23 cellular contexts compared by ENCODE assay signal in the genomic region with DNA sequence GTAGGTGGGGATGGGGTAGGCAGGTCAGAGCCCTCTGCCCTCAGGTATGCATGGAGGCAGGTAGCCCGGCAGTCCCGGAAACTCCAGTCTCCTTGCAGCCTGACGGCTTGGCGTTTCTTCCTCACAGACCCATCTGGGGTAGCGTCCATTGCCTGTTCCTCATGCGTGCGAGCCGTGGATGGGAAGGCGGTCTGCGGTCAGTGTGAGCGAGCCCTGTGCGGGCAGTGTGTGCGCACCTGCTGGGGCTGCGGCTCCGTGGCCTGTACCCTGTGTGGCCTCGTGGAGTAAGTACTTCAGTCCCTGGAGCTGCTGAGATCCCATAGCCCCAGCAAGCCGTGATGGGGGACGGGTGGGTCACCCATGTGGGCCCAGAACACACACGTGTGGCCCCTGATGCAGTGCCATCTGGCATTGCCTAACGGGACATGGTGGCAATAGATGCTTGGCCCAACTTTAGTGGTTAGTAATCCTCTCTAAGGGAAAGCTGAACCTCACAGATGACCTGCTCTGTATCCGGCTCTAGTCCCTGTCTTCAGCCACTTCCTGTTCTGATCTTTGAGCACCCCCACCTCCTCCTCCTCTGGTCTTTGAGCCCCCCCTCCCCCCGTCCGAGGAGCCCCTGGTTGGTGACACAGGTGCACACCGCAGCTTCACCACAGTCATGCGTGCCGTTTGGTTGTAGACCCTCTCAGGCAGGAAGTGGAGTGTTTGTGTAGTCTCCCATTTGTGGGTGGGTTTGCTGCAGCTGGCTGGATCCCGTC. TPM values are rescaled to one million over a fixed set of nuclear protein-coding genes. Genes with fewer than 3 reads are reported as not detected.
A peak's percentile ranks its signal among the peaks of the same experiment; 100 is the strongest.
DNase-seq lines count a peak whose midpoint lies in the region; ATAC-seq, FAIRE-seq and TF ChIP-seq lines count a peak whose summit lies in the region.
"Had no signal": no experiment of that assay in that cellular context is flagged by ENCODE, and none has a peak within 500 bp of the region (broad histone marks: within the 10 kb centered on the region; RNA-seq: fewer than 3 reads in every experiment).

No MANE protein-coding gene starts in this region.

- FAIRE-seq in GM12878 (lab: Jason Lieb, UNC), result no peak
- FAIRE-seq: endothelial cell of umbilical vein had no signal

- CTCF ChIA-PET in activated naive CD4-positive, alpha-beta T cell treated with anti-CD3 and anti-CD28 coated beads, Interleukin-2, amount 10 ng/mL, durations not matched to agents 7 days and 5 days (lab: Charles Lee), result interaction anchor here (1.0 to 1.4 kb wide), 3 partner anchors 10 to 69 kb away, joined by 3 to 4 read pairs (median 4); no protein-coding TSS in a partner anchor
- CTCF ChIA-PET in GM12878 (lab: Yijun Ruan, JAX), result interaction anchor here (0.9 kb wide), 1 partner anchor 69 kb away, joined by 3 read pairs; no protein-coding TSS in a partner anchor

- no peaks in the 10 kb centered on the region for H3K9me3 Mint-ChIP-seq in activated naive CD4-positive, alpha-beta T cell treated with anti-CD3 and anti-CD28 coated beads, Interleukin-2, amount 10 ng/mL, durations not matched to agents 7 days and 5 days
- H3K9me3 Mint-ChIP-seq in stimulated activated naive CD8-positive, alpha-beta T cell treated with anti-CD3 and anti-CD28 coated beads, Interleukin-15, amount 100 ng/mL, for 72 hours, result no peaks in the 10 kb centered on the region
- H3K9me3 Mint-ChIP-seq: WTC11 had no signal

- no peak; the same call in 1 of the 2 replicates for TF ChIP-seq POLR2A in GM12878 (IDR thresholded peaks at IDR 0.05; ENCODE audit: low read depth, low read length)

- 84% methylated on average over 27 of the region's 27 CpGs for WGBS in GM12878 (ENCODE audit: insufficient coverage, insufficient replicate concordance, low lambda C conversion rate, missing lambda C conversion rate)
- 76 to 86% (median 82%) methylated on average over 27 of the region's 27 CpGs for WGBS in psoas muscle, 3 donors

- H3K27ac Mint-ChIP-seq in activated naive CD4-positive, alpha-beta T cell treated with anti-CD3 and anti-CD28 coated beads, Interleukin-2, amount 10 ng/mL, durations not matched to agents 7 days and 5 days, result peak overlapping the region; percentile 75
- H3K27ac Mint-ChIP-seq in stimulated activated naive CD8-positive, alpha-beta T cell treated with anti-CD3 and anti-CD28 coated beads, Interleukin-15, amount 100 ng/mL, for 72 hours, result peak overlapping the region; percentile 78 to 81
- H3K27ac Mint-ChIP-seq: WTC11 had no signal

- no peaks in the 10 kb centered on the region for H3K9me3 ChIP-seq in KOPT-K1 (ENCODE audit: insufficient read depth, low read length, poor library complexity, severe bottlenecking)
- H3K9me3 ChIP-seq in GM12878 (replicated peaks; ENCODE audit: control insufficient read depth, insufficient read depth, low read length), result no peaks in the 10 kb centered on the region
- no peaks in the 10 kb centered on the region for H3K9me3 ChIP-seq in psoas muscle
- H3K9me3 ChIP-seq: heart left ventricle, left ventricle myocardium inferior, mucosa of descending colon, SJCRH30 had no signal

- no peaks in the 10 kb centered on the region for H4K20me1 ChIP-seq in GM12878 (ENCODE audit: control insufficient read depth, insufficient read depth)

- intact Hi-C loops in GM12878 (cut with micrococcal nuclease; ENCODE audit: unreplicated experiment), result no loop called here
- intact Hi-C loops in psoas muscle (cut with DNase I), result loop anchor here in 1 of 2 donors (5.0 kb wide), 1 partner anchor 41 kb away; a partner anchor contains a TSS

- no peaks in the 10 kb centered on the region for H3K27me3 ChIP-seq in GM12878 (replicated peaks in 1 of 2; ENCODE audit: control insufficient read depth in 2 of 2, insufficient read depth in 2 of 2, low read length in 1 of 2)
- H3K27me3 ChIP-seq in psoas muscle (ENCODE audit: insufficient read depth in 3 of 3, low read length in 2 of 3), result no peaks in the 10 kb centered on the region
- H3K27me3 ChIP-seq: heart left ventricle, SJCRH30 had no signal

- in situ Hi-C loops in GM12878 (cut with MboI), result no loop called here

- peak overlapping the region; percentile 99 for H3K27ac ChIP-seq in KOPT-K1 (ENCODE audit: low read depth, low read length, poor library complexity, severe bottlenecking)
- H3K27ac ChIP-seq in GM12878 (ENCODE audit: control insufficient read depth, insufficient read depth), result no peak overlapping the region
- no peak overlapping the region for H3K27ac ChIP-seq in psoas muscle
- H3K27ac ChIP-seq: heart left ventricle, left ventricle myocardium inferior, PC-9, SJCRH30 had no signal

- H3K4me2 ChIP-seq in GM12878 (ENCODE audit: control insufficient read depth, insufficient read depth), result peak overlapping the region; percentile 44
- H3K4me2 ChIP-seq: PC-9 had no signal

- no peaks in the 10 kb centered on the region for H3K27me3 Mint-ChIP-seq in activated naive CD4-positive, alpha-beta T cell treated with anti-CD3 and anti-CD28 coated beads, Interleukin-2, amount 10 ng/mL, durations not matched to agents 7 days and 5 days
- H3K27me3 Mint-ChIP-seq in stimulated activated naive CD8-positive, alpha-beta T cell treated with anti-CD3 and anti-CD28 coated beads, Interleukin-15, amount 100 ng/mL, for 72 hours, result no peaks in the 10 kb centered on the region

- H3K79me2 ChIP-seq in GM12878 (ENCODE audit: control insufficient read depth, insufficient read depth, low read length), result peaks cover 31% of the 10 kb centered on the region

- peaks cover 30% of the 10 kb centered on the region for H3K36me3 Mint-ChIP-seq in activated naive CD4-positive, alpha-beta T cell treated with anti-CD3 and anti-CD28 coated beads, Interleukin-2, amount 10 ng/mL, durations not matched to agents 7 days and 5 days

- TF ChIP-seq EP300 in GM12878 (IDR thresholded peaks at IDR 0.05; ENCODE audit: borderline replicate concordance in 1 of 2, control insufficient read depth in 1 of 2, low read depth in 2 of 2, low read length in 2 of 2), result no peak

- DNase-seq in activated naive CD4-positive, alpha-beta T cell treated with anti-CD3 and anti-CD28 coated beads, Interleukin-2, amount 10 ng/mL, durations not matched to agents 7 days and 5 days, result peak; percentile 40
- DNase-seq in activated naive CD4-positive, alpha-beta T cell treated with Interleukin-2 at 50 U/mL for 16 hours, result no peak
- no peak for DNase-seq in GM12878 (ENCODE audit: low read depth, low spot score)
- no peak for DNase-seq in stimulated activated naive CD8-positive, alpha-beta T cell treated with anti-CD3 and anti-CD28 coated beads, Interleukin-15, amount 100 ng/mL, for 72 hours
- DNase-seq in psoas muscle, result no peak
- DNase-seq in DMS 273 treated with DMSO at 0.1 percent for 48 hours (lab: John Stamatoyannopoulos, UW), result no peak
- DNase-seq: activated effector memory CD4-positive, alpha-beta T cell treated with anti-CD3 and anti-CD28 coated beads, Interleukin-2, amount 50 U/mL, for 16 hours; dermis blood vessel endothelial cell; DMS153; GDM1; KG1; left ventricle myocardium inferior; mucosa of descending colon; NCI-H2029; NCI-H345; PC-9; SJCRH30 had no signal

- SMC1A ChIA-PET in GM12878 (lab: Charles Lee; ENCODE audit: uncharacterized antibody, unreplicated experiment), result interaction anchor here (1.0 kb wide), 1 partner anchor 111 kb away, joined by 3 read pairs; no protein-coding TSS in a partner anchor

- no peak overlapping the region for H3K4me3 Mint-ChIP-seq in activated naive CD4-positive, alpha-beta T cell treated with anti-CD3 and anti-CD28 coated beads, Interleukin-2, amount 10 ng/mL, durations not matched to agents 7 days and 5 days
- peak overlapping the region in 1 of 2 donors; percentile 70 for H3K4me3 Mint-ChIP-seq in stimulated activated naive CD8-positive, alpha-beta T cell treated with anti-CD3 and anti-CD28 coated beads, Interleukin-15, amount 100 ng/mL, for 72 hours
- H3K4me3 Mint-ChIP-seq: CD14-positive monocyte, WTC11 had no signal

- peaks cover 45% of the 10 kb centered on the region for H3K4me1 Mint-ChIP-seq in activated naive CD4-positive, alpha-beta T cell treated with anti-CD3 and anti-CD28 coated beads, Interleukin-2, amount 10 ng/mL, durations not matched to agents 7 days and 5 days
- peaks cover 50% of the 10 kb centered on the region for H3K4me1 Mint-ChIP-seq in stimulated activated naive CD8-positive, alpha-beta T cell treated with anti-CD3 and anti-CD28 coated beads, Interleukin-15, amount 100 ng/mL, for 72 hours

- H3K36me3 ChIP-seq in KOPT-K1 (ENCODE audit: insufficient read depth, low read length), result peaks cover 75% of the 10 kb centered on the region
- peaks cover 2 to 18% of the 10 kb centered on the region in 2 experiments; a peak in 3 of 4 replicates for H3K36me3 ChIP-seq in GM12878 (ENCODE audit: control insufficient read depth in 2 of 2, insufficient read depth in 2 of 2, low read length in 1 of 2)
- peaks cover 0 to 45% of the 10 kb centered on the region in 2 donors for H3K36me3 ChIP-seq in psoas muscle (ENCODE audit: insufficient read depth in 1 of 2, low read depth in 1 of 2)

- TF ChIP-seq RAD21 in GM12878 (IDR thresholded peaks at IDR 0.05; ENCODE audit: insufficient read depth, low read depth, low read length), result no peak

- POLR2A ChIA-PET in GM12878 (lab: Charles Lee), result no interaction called here

- ATAC-seq in GM12878, result no peak
- ATAC-seq in stimulated activated naive CD8-positive, alpha-beta T cell treated with anti-CD3 and anti-CD28 coated beads, Interleukin-15, amount 100 ng/mL, for 72 hours, result no peak
- no peak for ATAC-seq in psoas muscle
- no peak for ATAC-seq in HG03378 (IDR thresholded peaks at IDR 0.05; ENCODE audit: unreplicated experiment)
- ATAC-seq: heart left ventricle, mucosa of descending colon, WTC11 had no signal

- TF ChIP-seq CTCF in GM12878 (IDR thresholded peaks at IDR 0.05 in 2 of 3, conservative IDR thresholded peaks at IDR 0.05 in 1 of 3; ENCODE audit: control insufficient read depth in 2 of 3, extremely low read depth in 1 of 3, insufficient read depth in 1 of 3, low read depth in 3 of 3, low read length in 3 of 3) (no peak), psoas muscle (IDR thresholded peaks at IDR 0.05) (no peak)

- peaks cover 17% of the 10 kb centered on the region for H3K4me1 ChIP-seq in GM12878 (ENCODE audit: control insufficient read depth, insufficient read depth, low read length)
- peaks cover 45% of the 10 kb centered on the region for H3K4me1 ChIP-seq in psoas muscle

- H3K4me3 ChIP-seq in GM12878 (0 out of 2 replicates have a peak overlapping the region, but pooled peaks have one; percentile 27), psoas muscle (no peak overlapping the region)
- H3K4me3 ChIP-seq: heart left ventricle, left ventricle myocardium inferior, mucosa of descending colon, PC-9, SJCRH30 had no signal

- H2AFZ ChIP-seq in GM12878 (ENCODE audit: control insufficient read depth, low read depth, low read length), result no peak overlapping the region
- H2AFZ ChIP-seq: PC-9 had no signal

- peak overlapping the region; percentile 15; the same call in 1 of the 2 replicates for H3K9ac ChIP-seq in GM12878 (ENCODE audit: control insufficient read depth, insufficient read depth, low read length)

- RAD21 ChIA-PET in GM12878 (lab: Charles Lee; ENCODE audit: unreplicated experiment), result no interaction called here

- BruUV-seq in GM12878 (replicated peaks; lab: Mats Ljungman, UMichigan), result no TSS peak

RNA-seq across cellular contexts. Expression of a gene that starts 3.7 kb away (rescaled TPM):
- total RNA-seq in GM12878 (2013; cell fraction: nucleolus; rRNA removed), result 37.5 and 51.8 TPM in 2 replicates
- total RNA-seq in GM12878 (2014; rRNA removed) (182 and 197 TPM in 2 replicates), GM12878 (2014; rRNA removed; fragmentation: Illumina TruSeq; extraction: Trizol) (18.8 and 26.6 TPM in 2 replicates), GM12878 (2021) (128 and 137 TPM in 2 replicates), psoas muscle (100 to 1,000 TPM in 1 of 4 donors, 10 to 100 TPM in 3; 55.8 to 105 (median 84.5) TPM)
- 32.1 TPM for polyA plus RNA-seq in GM12878 (2011; ENCODE audit: low read depth)
- polyA plus RNA-seq in GM12878 (2011; rRNA removed) (29.6 and 75.5 TPM in 2 replicates), GM12878 (2014; fragmentation: Illumina TruSeq; extraction: Trizol) (4.0 and 7.6 TPM in 2 replicates), GM12878 (2014; fragmentation: Nextera tagmentation; extraction: Ambion mirVana) (10 to 100 TPM in 1 of 2 experiments, 1 to 10 TPM in 1; 4.6 to 30.6 TPM), GM12878 (2014; rRNA removed) (173 and 207 TPM in 2 replicates), GM12878 (2016; fragmentation: Nextera tagmentation; extraction: Ambion mirVana) (100 to 1,000 TPM; 270 to 282 TPM), psoas muscle (100 to 1,000 TPM; 147 to 233 (median 233) TPM)
- 159 and 299 TPM in 2 replicates for polyA plus RNA-seq in GM12878 (2011; cell fraction: cytosol; rRNA removed)
- polyA plus RNA-seq in GM12878 (2011; cell fraction: nucleus; rRNA removed), result 166 and 180 TPM in 2 replicates
- polyA plus RNA-seq in GM12878 (2012), result 63.7 and 67.4 TPM in 2 replicates
- 23.3 and 46.5 TPM in 2 replicates for polyA minus RNA-seq in GM12878 (2011; rRNA and poly(A)+ RNA removed)
- 29.1 and 29.4 TPM in 2 replicates for polyA minus RNA-seq in GM12878 (2011; cell fraction: cytosol; rRNA and poly(A)+ RNA removed)
- polyA minus RNA-seq in GM12878 (2011; cell fraction: nucleus; rRNA and poly(A)+ RNA removed), result 18.7 and 28.8 TPM in 2 replicates

RNA-seq across cellular contexts. Expression of a gene that starts 32.6 kb away (rescaled TPM):
- 0.96 TPM in 1 of 2 replicates, not detected in the other for total RNA-seq in GM12878 (2013; cell fraction: nucleolus; rRNA removed)
- total RNA-seq in GM12878 (2014; rRNA removed), result not detected in 2 replicates
- total RNA-seq in GM12878 (2014; rRNA removed; fragmentation: Illumina TruSeq; extraction: Trizol), result not detected in 2 replicates
- total RNA-seq in GM12878 (2021), result 0.28 TPM in 1 of 2 replicates, not detected in the other
- polyA plus RNA-seq in GM12878 (2011; ENCODE audit: low read depth), result not detected
- 0.19 and 0.39 TPM in 2 replicates for polyA plus RNA-seq in GM12878 (2011; rRNA removed)
- polyA plus RNA-seq in GM12878 (2011; cell fraction: cytosol; rRNA removed), result 0.08 and 0.21 TPM in 2 replicates
- polyA plus RNA-seq in GM12878 (2011; cell fraction: nucleus; rRNA removed), result 0.87 and 1.3 TPM in 2 replicates
- polyA plus RNA-seq in GM12878 (2012), result 0.22 and 0.65 TPM in 2 replicates
- polyA plus RNA-seq in GM12878 (2014; fragmentation: Illumina TruSeq; extraction: Trizol), result 0.12 TPM in 1 of 2 replicates, not detected in the other
- polyA plus RNA-seq in GM12878 (2014; fragmentation: Nextera tagmentation; extraction: Ambion mirVana), result under 1 TPM in 1 of 2 experiments, not detected in 1; 0.11 TPM
- 0.45 TPM in 1 of 2 replicates, not detected in the other for polyA plus RNA-seq in GM12878 (2014; rRNA removed)
- polyA plus RNA-seq in GM12878 (2016; fragmentation: Nextera tagmentation; extraction: Ambion mirVana), result not detected
- 0.10 TPM in 1 of 2 replicates, not detected in the other for polyA minus RNA-seq in GM12878 (2011; rRNA and poly(A)+ RNA removed)
- not detected in 2 replicates for polyA minus RNA-seq in GM12878 (2011; cell fraction: cytosol; rRNA and poly(A)+ RNA removed)
- polyA minus RNA-seq in GM12878 (2011; cell fraction: nucleus; rRNA and poly(A)+ RNA removed), result 0.38 TPM in 1 of 2 replicates, not detected in the other
- 100 to 1,000 TPM; 201 to 359 (median 278) TPM for total RNA-seq in psoas muscle
- 100 to 1,000 TPM; 187 to 394 (median 300) TPM for polyA plus RNA-seq in psoas muscle

RNA-seq across cellular contexts. Expression of a gene that starts 38.9 kb away (rescaled TPM):
- total RNA-seq in GM12878 (2013; cell fraction: nucleolus; rRNA removed), result 49.2 and 56.5 TPM in 2 replicates
- total RNA-seq in GM12878 (2014; rRNA removed), result 70.8 and 83.6 TPM in 2 replicates
- 55.9 and 62.4 TPM in 2 replicates for total RNA-seq in GM12878 (2014; rRNA removed; fragmentation: Illumina TruSeq; extraction: Trizol)
- total RNA-seq in GM12878 (2021), result 102 and 110 TPM in 2 replicates
- polyA plus RNA-seq in GM12878 (2011; ENCODE audit: low read depth), result 19.1 TPM
- 44.8 and 70.3 TPM in 2 replicates for polyA plus RNA-seq in GM12878 (2011; rRNA removed)
- 99.2 and 131 TPM in 2 replicates for polyA plus RNA-seq in GM12878 (2011; cell fraction: cytosol; rRNA removed)
- polyA plus RNA-seq in GM12878 (2011; cell fraction: nucleus; rRNA removed), result 234 and 307 TPM in 2 replicates
- 50.8 and 57.6 TPM in 2 replicates for polyA plus RNA-seq in GM12878 (2012)
- 19.3 and 55.4 TPM in 2 replicates for polyA plus RNA-seq in GM12878 (2014; fragmentation: Illumina TruSeq; extraction: Trizol)
- 1 to 10 TPM in 1 of 2 experiments, under 1 TPM in 1; 0.63 to 1.4 TPM for polyA plus RNA-seq in GM12878 (2014; fragmentation: Nextera tagmentation; extraction: Ambion mirVana)
- polyA plus RNA-seq in GM12878 (2014; rRNA removed), result 92.3 and 101 TPM in 2 replicates
- 1 to 10 TPM; 9.0 to 9.2 TPM for polyA plus RNA-seq in GM12878 (2016; fragmentation: Nextera tagmentation; extraction: Ambion mirVana)
- polyA minus RNA-seq in GM12878 (2011; rRNA and poly(A)+ RNA removed), result 64.3 and 96.2 TPM in 2 replicates
- polyA minus RNA-seq in GM12878 (2011; cell fraction: cytosol; rRNA and poly(A)+ RNA removed), result 42.0 and 48.6 TPM in 2 replicates
- 23.0 and 34.0 TPM in 2 replicates for polyA minus RNA-seq in GM12878 (2011; cell fraction: nucleus; rRNA and poly(A)+ RNA removed)
- 10 to 100 TPM; 54.9 to 79.3 (median 60.0) TPM for total RNA-seq in psoas muscle
- 100 to 1,000 TPM in 1 of 3 donors, 10 to 100 TPM in 2; 51.9 to 102 (median 62.0) TPM for polyA plus RNA-seq in psoas muscle

RNA-seq across cellular contexts. Expression of a gene that starts 44.2 kb away (rescaled TPM):
- 1.8 and 3.7 TPM in 2 replicates for total RNA-seq in GM12878 (2013; cell fraction: nucleolus; rRNA removed)
- total RNA-seq in GM12878 (2014; rRNA removed) (0.33 and 0.68 TPM in 2 replicates), GM12878 (2014; rRNA removed; fragmentation: Illumina TruSeq; extraction: Trizol) (0.46 and 0.54 TPM in 2 replicates), GM12878 (2021) (1.2 and 1.3 TPM in 2 replicates), psoas muscle (1 to 10 TPM; 4.2 to 7.4 (median 5.8) TPM)
- polyA plus RNA-seq in GM12878 (2011; ENCODE audit: low read depth), result 0.07 TPM
- polyA plus RNA-seq in GM12878 (2011; rRNA removed) (0.10 and 0.22 TPM in 2 replicates), GM12878 (2014; fragmentation: Illumina TruSeq; extraction: Trizol) (0.13 TPM in 1 of 2 replicates, not detected in the other), GM12878 (2014; fragmentation: Nextera tagmentation; extraction: Ambion mirVana) (under 1 TPM in 1 of 2 experiments, not detected in 1; 0.05 TPM), GM12878 (2014; rRNA removed) (0.51 and 0.94 TPM in 2 replicates), GM12878 (2016; fragmentation: Nextera tagmentation; extraction: Ambion mirVana) (under 1 TPM in 1 of 2 experiments, not detected in 1; 0.23 TPM), psoas muscle (1 to 10 TPM; 4.7 to 6.6 (median 6.2) TPM)
- 0.36 and 0.38 TPM in 2 replicates for polyA plus RNA-seq in GM12878 (2011; cell fraction: cytosol; rRNA removed)
- 0.61 and 0.97 TPM in 2 replicates for polyA plus RNA-seq in GM12878 (2011; cell fraction: nucleus; rRNA removed)
- polyA plus RNA-seq in GM12878 (2012), result 0.27 and 0.28 TPM in 2 replicates
- 0.44 and 1.7 TPM in 2 replicates for polyA minus RNA-seq in GM12878 (2011; rRNA and poly(A)+ RNA removed)
- 0.53 TPM in 1 of 2 replicates, not detected in the other for polyA minus RNA-seq in GM12878 (2011; cell fraction: cytosol; rRNA and poly(A)+ RNA removed)
- 2.9 and 3.4 TPM in 2 replicates for polyA minus RNA-seq in GM12878 (2011; cell fraction: nucleus; rRNA and poly(A)+ RNA removed)

Comparison
In these comparisons a context has a peak if more than half of its experiments do, and no peak if none do; other contexts are left out.
1. RNA of a gene that starts 32.6 kb away (total RNA-seq): 201 to 359 TPM in psoas muscle; 0.28 to 0.96 TPM in GM12878; every median in the first group is over 100 times any median in the second.